In genomic region chr22:20200411-20200810, GRCh38 we compare ENCODE assay signal across 25 cellular contexts. TPM values are rescaled to one million over a fixed set of nuclear protein-coding genes. Genes with fewer than 3 reads are reported as not detected.
DNase-seq lines count a peak whose midpoint lies in the region; ATAC-seq, FAIRE-seq and TF ChIP-seq lines count a peak whose summit lies in the region.
"Had no signal": no experiment of that assay in that cellular context is flagged by ENCODE, and none has a peak within 500 bp of the region (broad histone marks: within the 10 kb centered on the region; RNA-seq: fewer than 3 reads in every experiment).

No MANE protein-coding gene starts in this region.

- no peak for TF ChIP-seq POLR2A in H1 (IDR thresholded peaks at IDR 0.05; ENCODE audit: control extremely low read depth in 1 of 2, low read depth in 2 of 2, low read length in 2 of 2)
- no peak for TF ChIP-seq POLR2A in testis (IDR thresholded peaks at IDR 0.05)

- no peak for DNase-seq in SK-N-MC (ENCODE audit: low read depth, low spot score)
- no peak for DNase-seq in H1 (ENCODE audit: low read depth in 1 of 2, low spot score in 2 of 2)
- DNase-seq in dermis blood vessel endothelial cell, result no peak
- no peak for DNase-seq in T-helper 1 cell
- no peak for DNase-seq in testis
- DNase-seq: 8988T; ACHN; AML-193; BE2C; CD4-positive, alpha-beta T cell; CD8-positive, alpha-beta memory T cell; DMS 273 treated with DMSO at 0.1 percent for 48 hours; DMS79; EL; GDM1; GM23248; HFFc6 had no signal

- peak overlapping the region; percentile 61 for H4K91ac ChIP-seq in H1 (replicated peaks; ENCODE audit: insufficient read length, low read length)

- H3K4me3 ChIP-seq in BLaER1 treated with 17β-estradiol and CSF1 and Interleukin-3, amounts not matched to agents 10 nM and 100 nM, result no peak overlapping the region
- H3K4me3 ChIP-seq in SK-N-MC (peak overlapping the region; percentile 51; the same call in 1 of the 2 replicates), H1 (ENCODE audit: extremely low read depth in 1 of 4, insufficient read depth in 2 of 4, low read depth in 3 of 4, low read length in 4 of 4) (no peak overlapping the region), testis (no peak overlapping the region)
- H3K4me3 ChIP-seq: A549, GM12878, GM23248, HAP-1 had no signal

- no peaks in the 10 kb centered on the region for H3K79me1 ChIP-seq in H1 (ENCODE audit: low read depth, low read length)

- no peak overlapping the region for H4K5ac ChIP-seq in H1 (ENCODE audit: insufficient read length, low read depth, low read length)

- intact Hi-C loops in testis (cut with DNase I; ENCODE audit: low total_unique reads), result no loop called here

- no peak overlapping the region for H3K18ac ChIP-seq in H1 (ENCODE audit: extremely low read depth, low read length)

- peaks cover 31 to 68% (median 62%) of the 10 kb centered on the region in 10 experiments for H3K4me1 ChIP-seq in BLaER1 treated with 17β-estradiol and CSF1 and Interleukin-3, amounts not matched to agents 10 nM and 100 nM
- H3K4me1 ChIP-seq in H1 (replicated peaks in 1 of 4; ENCODE audit: control insufficient read depth in 3 of 4, insufficient read depth in 4 of 4, low read length in 3 of 4), result peaks cover 0 to 19% (median 12%) of the 10 kb centered on the region in 4 experiments; a peak in 6 of 7 replicates
- peaks cover 20% of the 10 kb centered on the region for H3K4me1 ChIP-seq in testis

- WGBS in H1 (ENCODE audit: extremely low coverage in 1 of 2, insufficient coverage in 1 of 2, insufficient read length in 1 of 2, insufficient replicate concordance in 2 of 2, low coverage in 1 of 2, low lambda C conversion rate in 2 of 2, missing lambda C conversion rate in 1 of 2), 2 experiments, result 87% methylated on average over 11 of the region's 11 CpGs; no CpG with 5 or more reads in 1 of the 2 experiments
- WGBS in testis, 2 donors, result 82 to 91% methylated on average over 8 to 11 of the region's 11 CpGs

- no peak for TF ChIP-seq CTCF in H1 (IDR thresholded peaks at IDR 0.05; ENCODE audit: control extremely low read depth in 1 of 3, insufficient read depth in 1 of 3, low read depth in 1 of 3, low read length in 3 of 3)
- no peak for TF ChIP-seq CTCF in testis (IDR thresholded peaks at IDR 0.05)

- H2BK120ac ChIP-seq in H1 (replicated peaks; ENCODE audit: low read depth, low read length), result no peak overlapping the region

- H3K4me2 ChIP-seq in BLaER1 treated with 17β-estradiol and CSF1 and Interleukin-3, amounts not matched to agents 10 nM and 100 nM, result peak overlapping the region; percentile 3 to 47 (median 31); a peak in 16 of 22 replicates
- H3K4me2 ChIP-seq in H1 (ENCODE audit: insufficient read depth in 1 of 2, low read depth in 2 of 2, low read length in 2 of 2), result no peak overlapping the region
- H3K4me2 ChIP-seq: A549 had no signal

- no peak overlapping the region for H2BK20ac ChIP-seq in H1 (ENCODE audit: low read length)

- H2BK5ac ChIP-seq in H1 (ENCODE audit: low read depth, low read length), result no peak overlapping the region

- H3K27ac ChIP-seq in BLaER1 treated with 17β-estradiol and CSF1 and Interleukin-3, amounts not matched to agents 10 nM and 100 nM, result no peak overlapping the region
- H3K27ac ChIP-seq in SK-N-MC (peak overlapping the region; percentile 90), H1 (ENCODE audit: low read depth, low read length) (no peak overlapping the region), testis (no peak overlapping the region)
- H3K27ac ChIP-seq: A549, GM23248 had no signal

- CTCF ChIA-PET in H1 (lab: Charles Lee; ENCODE audit: partially characterized antibody), result interaction anchor here (1.0 to 5.5 kb wide), 5 partner anchors 9 to 38 kb away, joined by 3 to 27 read pairs (median 3); no protein-coding TSS in a partner anchor

- no peak overlapping the region for H2BK12ac ChIP-seq in H1 (ENCODE audit: low read depth, low read length)

- H3K27me3 ChIP-seq in BLaER1 treated with 17β-estradiol and CSF1 and Interleukin-3, amounts not matched to agents 10 nM and 100 nM, result no peaks in the 10 kb centered on the region
- no peaks in the 10 kb centered on the region for H3K27me3 ChIP-seq in H1 (replicated peaks in 1 of 4; ENCODE audit: control insufficient read depth in 3 of 4, extremely low read depth in 1 of 4, insufficient read depth in 3 of 4, low read length in 3 of 4)
- no peaks in the 10 kb centered on the region for H3K27me3 ChIP-seq in testis
- H3K27me3 ChIP-seq: BE2C had no signal

- no peaks in the 10 kb centered on the region for H3K9me3 ChIP-seq in BLaER1 treated with 17β-estradiol and CSF1 and Interleukin-3, amounts not matched to agents 10 nM and 100 nM (replicated peaks in 1 of 11)
- H3K9me3 ChIP-seq in SK-N-MC (ENCODE audit: low read depth, low read length) (no peaks in the 10 kb centered on the region), H1 (ENCODE audit: insufficient read depth in 2 of 2, low read depth in 1 of 2, low read length in 1 of 2) (no peaks in the 10 kb centered on the region), testis (no peaks in the 10 kb centered on the region)
- H3K9me3 ChIP-seq: A549, BE2C, HAP-1 had no signal

- no peak overlapping the region for H2AK5ac ChIP-seq in H1 (ENCODE audit: low read depth, low read length)

- POLR2A ChIA-PET in H1 (lab: Charles Lee; ENCODE audit: partially characterized antibody), result no interaction called here

- H3K4ac ChIP-seq in H1 (replicated peaks; ENCODE audit: insufficient read length, low read depth, low read length), result no peak overlapping the region

- H3K9ac ChIP-seq in BLaER1 treated with 17β-estradiol and CSF1 and Interleukin-3, amounts not matched to agents 10 nM and 100 nM, result no peak overlapping the region
- H3K9ac ChIP-seq in SK-N-MC (ENCODE audit: insufficient read length), result no peak overlapping the region
- H3K9ac ChIP-seq in H1 (replicated peaks in 1 of 4; ENCODE audit: extremely low read depth in 1 of 4, low read depth in 3 of 4, low read length in 3 of 4), result no peak overlapping the region
- H3K9ac ChIP-seq: GM23248 had no signal

- no peak overlapping the region for H3K23ac ChIP-seq in H1 (ENCODE audit: insufficient read length)

- no peak overlapping the region for H2BK15ac ChIP-seq in H1 (ENCODE audit: low read length)

- ATAC-seq in GM19324 (IDR thresholded peaks at IDR 0.05; ENCODE audit: low FRiP score, unreplicated experiment), result no peak
- ATAC-seq: A549, GM12878 had no signal

- H3K23me2 ChIP-seq in H1 (ENCODE audit: low read depth, low read length), result peaks cover 6% of the 10 kb centered on the region; the same call in 1 of the 2 replicates

- H3K36me3 ChIP-seq in BLaER1 treated with 17β-estradiol and CSF1 and Interleukin-3, amounts not matched to agents 10 nM and 100 nM, result no peaks in the 10 kb centered on the region
- H3K36me3 ChIP-seq in SK-N-MC (ENCODE audit: insufficient read depth, low read length) (no peaks in the 10 kb centered on the region), H1 (ENCODE audit: control insufficient read depth in 2 of 4, insufficient read depth in 4 of 4, low read length in 3 of 4) (no peaks in the 10 kb centered on the region), testis (ENCODE audit: low read depth, missing control alignments) (no peaks in the 10 kb centered on the region)
- H3K36me3 ChIP-seq: BE2C, HAP-1 had no signal

- no peak overlapping the region for H4K8ac ChIP-seq in H1 (ENCODE audit: extremely low read depth, insufficient read depth, low read length)

- TF ChIP-seq RAD21 in H1 (IDR thresholded peaks at IDR 0.05 in 1 of 2, conservative IDR thresholded peaks at IDR 0.05 in 1 of 2; ENCODE audit: low read depth in 2 of 2, low read length in 2 of 2), result no peak

- H3K14ac ChIP-seq in H1 (ENCODE audit: insufficient read length), result no peak overlapping the region

- no peak for TF ChIP-seq EP300 in H1 (IDR thresholded peaks at IDR 0.05; ENCODE audit: borderline replicate concordance in 1 of 2, low read depth in 2 of 2, low read length in 2 of 2)

- H3K79me2 ChIP-seq in H1 (ENCODE audit: control insufficient read depth in 1 of 2, insufficient read depth in 2 of 2, low read length in 2 of 2), result no peaks in the 10 kb centered on the region

- H3K56ac ChIP-seq in H1 (replicated peaks; ENCODE audit: insufficient read length, low read depth, low read length), result no peak overlapping the region

- H2AFZ ChIP-seq in H1 (ENCODE audit: low read length), result no peak overlapping the region
- H2AFZ ChIP-seq: GM23248 had no signal

- FAIRE-seq in H1 (lab: Jason Lieb, UNC), result no peak
- FAIRE-seq: A549, D721Med, GM12878, H54 had no signal

- no peaks in the 10 kb centered on the region for H4K20me1 ChIP-seq in BLaER1 treated with 17β-estradiol and CSF1 and Interleukin-3, amounts not matched to agents 10 nM and 100 nM
- H4K20me1 ChIP-seq in H1 (replicated peaks in 1 of 2; ENCODE audit: control insufficient read depth in 1 of 2, insufficient read depth in 2 of 2, low read length in 2 of 2), result no peaks in the 10 kb centered on the region

TF ChIP-seq in H1, 55 proteins besides CTCF, POLR2A, EP300 and RAD21 (continues in another document):
- TF ChIP-seq SP2 (IDR thresholded peaks at IDR 0.05; ENCODE audit: low read length) (no peak), SAP30 (IDR thresholded peaks at IDR 0.05; ENCODE audit: insufficient read depth, insufficient replicate concordance, low read length) (no peak), MAX (IDR thresholded peaks at IDR 0.05) (no peak), CTBP2 (IDR thresholded peaks at IDR 0.05; ENCODE audit: borderline replicate concordance, insufficient read depth, insufficient read length, low read length) (no peak), ZNF274 (IDR thresholded peaks at IDR 0.05; ENCODE audit: borderline replicate concordance, extremely low read depth, low read length) (no peak), CREB1 (IDR thresholded peaks at IDR 0.05) (no peak), SP4 (IDR thresholded peaks at IDR 0.05; ENCODE audit: low read length) (no peak)

RNA-seq across cellular contexts. Expression of gene CCDC188, which starts 49.6 kb away (rescaled TPM):
- total RNA-seq in H1 (2021; fragmentation: NEBNext Ultra II Directional; extraction: Animal tissue kit (Norgen Biotek cat#: 25700)), result not detected in 2 replicates
- polyA plus RNA-seq in H1 (2011; rRNA removed), result not detected in 2 replicates
- not detected for polyA plus RNA-seq in H1 (2011; cell fraction: cytosol; rRNA removed)
- polyA plus RNA-seq in H1 (2011; cell fraction: nucleus; rRNA removed), result not detected
- 0.22 TPM in 1 of 4 replicates, not detected in the others for polyA plus RNA-seq in H1 (2012, experiment 1 of 2)
- polyA plus RNA-seq in H1 (2012, experiment 2 of 2), result not detected
- polyA plus RNA-seq in H1 (2013, experiment 1 of 2), result not detected
- not detected for polyA plus RNA-seq in H1 (2013, experiment 2 of 2)
- not detected in 2 replicates for polyA minus RNA-seq in H1 (2011; rRNA and poly(A)+ RNA removed)
- polyA minus RNA-seq in H1 (2011; cell fraction: cytosol; rRNA and poly(A)+ RNA removed), result not detected
- not detected for polyA minus RNA-seq in H1 (2011; cell fraction: nucleus; rRNA and poly(A)+ RNA removed)
- 9.4 and 11.1 TPM in 2 replicates for total RNA-seq in dermis blood vessel endothelial cell
- 10 to 100 TPM; 12.2 to 33.1 TPM for total RNA-seq in testis
- polyA plus RNA-seq in testis (ENCODE audit: insufficient read depth, low read depth, low replicate concordance), result 46.5 TPM
- total RNA-seq: CD4-positive, alpha-beta T cell; CD8-positive, alpha-beta memory T cell; GM12878 had no signal
- polyA plus RNA-seq: A549; CD14-positive monocyte; CD8-positive, alpha-beta memory T cell; GM12878 had no signal

Comparison
In these comparisons a context has a peak if more than half of its experiments do, and no peak if none do; other contexts are left out.
1. H3K4me2 ChIP-seq: peak in BLaER1 treated with 17β-estradiol and CSF1 and Interleukin-3, amounts not matched to agents 10 nM and 100 nM (11 of 11); none in H1 (0 of 2).